12 cellular contexts compared by ENCODE assay signal in genomic region chr10:83542774-83543291, GRCh38.
A peak's percentile ranks its signal among the peaks of the same experiment; 100 is the strongest.
DNase-seq lines count a peak whose midpoint lies in the region; ATAC-seq and TF ChIP-seq lines count a peak whose summit lies in the region.
"Had no signal": no experiment of that assay in that cellular context is flagged by ENCODE, and none has a peak within 500 bp of the region (broad histone marks: within the 10 kb centered on the region; RNA-seq: fewer than 3 reads in every experiment).

No MANE protein-coding gene starts in this region.

- POLR2A ChIA-PET in HEK293T (lab: Yijun Ruan, JAX), result no interaction called here

- H3K36me3 ChIP-seq in WERI-Rb-1, result no peaks in the 10 kb centered on the region
- H3K36me3 ChIP-seq: tibial artery had no signal

- no peak for TF ChIP-seq CTCF in WERI-Rb-1 (IDR thresholded peaks at IDR 0.05; ENCODE audit: low read depth, low read length)

- no peaks in the 10 kb centered on the region for H3K27me3 ChIP-seq in WERI-Rb-1 (ENCODE audit: insufficient read depth, low read depth, severe bottlenecking)
- H3K27me3 ChIP-seq: tibial artery had no signal

- H3K9me3 ChIP-seq in WERI-Rb-1 (ENCODE audit: severe bottlenecking), result no peaks in the 10 kb centered on the region
- H3K9me3 ChIP-seq: tibial artery had no signal

- H3K27ac ChIP-seq in WERI-Rb-1, result peak overlapping the region; percentile 61
- H3K27ac ChIP-seq: tibial artery had no signal

- DNase-seq in WERI-Rb-1 (peak; percentile 80), renal cortical epithelial cell (ENCODE audit: low read depth) (peak; percentile 36), NCI-H748 (lab: John Stamatoyannopoulos, UW; ENCODE audit: unreplicated experiment) (no peak), putamen (ENCODE audit: low spot score) (no peak), HEK293T (ENCODE audit: extremely low spot score) (no peak)
- DNase-seq in activated T-cell treated with anti-CD3 and anti-CD28 coated beads, Interleukin-2, amount 50 U/mL, for 48 hours, result no peak
- DNase-seq: Kasumi-1, SW 1271, tibial artery had no signal

- peak; percentile 66 for ATAC-seq in GM19035 (IDR thresholded peaks at IDR 0.05; ENCODE audit: unreplicated experiment)
- ATAC-seq in HG02885 (IDR thresholded peaks at IDR 0.05; ENCODE audit: poor library complexity, unreplicated experiment), result peak; percentile 33
- ATAC-seq: activated naive CD4-positive, alpha-beta T cell treated with anti-CD3 and anti-CD28 coated beads, Interleukin-2, amount 50 U/mL, for 72 hours had no signal

- CTCF ChIA-PET in HEK293T (lab: Yijun Ruan, JAX), result no interaction called here

- H3K4me3 ChIP-seq in WERI-Rb-1 (ENCODE audit: low read depth, low read length), result no peak overlapping the region
- H3K4me3 ChIP-seq: tibial artery had no signal

TF ChIP-seq in HEK293T, 16 proteins besides CTCF, POLR2A, EP300 and RAD21:
- TF ChIP-seq ARNT (IDR thresholded peaks at IDR 0.05) (no peak), L3MBTL2 (conservative IDR thresholded peaks at IDR 0.05) (no peak)
TF ChIP-seq in HEK293T: peak in this region for 0.

Comparison
In these comparisons a context has a peak if more than half of its experiments do, and no peak if none do; other contexts are left out.
1. DNase-seq: peak in WERI-Rb-1 (single experiment) and renal cortical epithelial cell (single experiment); none in NCI-H748 (single experiment), activated T-cell treated with anti-CD3 and anti-CD28 coated beads, Interleukin-2, amount 50 U/mL, for 48 hours (0 of 2), putamen (single experiment) and HEK293T (single experiment).